In the genomic region with DNA sequence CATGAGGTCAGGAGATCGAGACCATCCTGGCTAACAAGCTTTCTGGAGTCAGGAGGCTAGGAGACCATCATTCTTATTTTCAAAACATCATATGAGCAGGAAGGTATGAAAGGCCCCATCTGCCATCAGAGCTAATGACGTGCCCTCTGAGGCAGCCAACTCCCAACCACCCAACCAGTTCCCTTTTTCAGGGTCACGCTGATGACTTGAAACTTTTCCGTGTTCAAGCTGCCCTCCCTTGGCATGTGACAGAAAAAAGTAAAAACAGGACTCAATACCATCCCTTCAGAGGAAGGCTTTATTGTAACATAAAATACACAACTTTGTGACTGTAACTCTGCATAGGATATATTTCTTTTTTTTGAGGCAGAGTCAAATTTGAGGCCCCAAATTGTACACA, we compare ENCODE assay signal across 14 cellular contexts. TPM values are rescaled to one million over a fixed set of nuclear protein-coding genes. Genes with fewer than 3 reads are reported as not detected.
DNase-seq lines count a peak whose midpoint lies in the region; TF ChIP-seq lines count a peak whose summit lies in the region.
"Had no signal": no experiment of that assay in that cellular context is flagged by ENCODE, and none has a peak within 500 bp of the region (broad histone marks: within the 10 kb centered on the region; RNA-seq: fewer than 3 reads in every experiment).

No MANE protein-coding gene starts in this region.

- H3K4me2 ChIP-seq in OCI-LY7 (ENCODE audit: low read length), result no peak overlapping the region; the same call in 1 of the 2 replicates

- peak overlapping the region; percentile 42 for H3K27ac Mint-ChIP-seq in activated naive CD4-positive, alpha-beta T cell treated with anti-CD3 and anti-CD28 coated beads, Interleukin-2, amount 10 ng/mL, durations not matched to agents 7 days and 5 days
- H3K27ac Mint-ChIP-seq in endothelial cell (ENCODE audit: unreplicated experiment) (no peak overlapping the region), type B pancreatic cell (no peak overlapping the region)

- no peaks in the 10 kb centered on the region for H3K9me2 ChIP-seq in OCI-LY7 (ENCODE audit: insufficient read depth, low read length)

- H3K4me1 ChIP-seq in OCI-LY7 (ENCODE audit: insufficient read depth, low read length, poor library complexity, severe bottlenecking) (peaks cover 9% of the 10 kb centered on the region), endocrine pancreas (ENCODE audit: control insufficient read depth, insufficient read depth, low read length) (no peaks in the 10 kb centered on the region), suprapubic skin (peaks cover 7% of the 10 kb centered on the region)

- peaks cover 12% of the 10 kb centered on the region for H3K4me1 Mint-ChIP-seq in activated naive CD4-positive, alpha-beta T cell treated with anti-CD3 and anti-CD28 coated beads, Interleukin-2, amount 10 ng/mL, durations not matched to agents 7 days and 5 days
- H3K4me1 Mint-ChIP-seq in endothelial cell (ENCODE audit: unreplicated experiment) (peaks cover 5% of the 10 kb centered on the region), type B pancreatic cell (ENCODE audit: unreplicated experiment) (peaks cover 8% of the 10 kb centered on the region)

- no peak overlapping the region for H3K4me3 Mint-ChIP-seq in activated naive CD4-positive, alpha-beta T cell treated with anti-CD3 and anti-CD28 coated beads, Interleukin-2, amount 10 ng/mL, durations not matched to agents 7 days and 5 days
- H3K4me3 Mint-ChIP-seq in endothelial cell (ENCODE audit: unreplicated experiment) (no peak overlapping the region), type B pancreatic cell (no peak overlapping the region)

- POLR2A ChIA-PET in OCI-LY7 (lab: Charles Lee), result interaction anchor here (1.3 kb wide), 1 partner anchor 12 kb away, joined by 3 read pairs; no protein-coding TSS in a partner anchor

- TF ChIP-seq CTCF in OCI-LY7 (conservative IDR thresholded peaks at IDR 0.05; ENCODE audit: low read length) (no peak), suprapubic skin (IDR thresholded peaks at IDR 0.05) (no peak), endothelial cell (IDR thresholded peaks at IDR 0.05; ENCODE audit: unreplicated experiment) (no peak), type B pancreatic cell (conservative IDR thresholded peaks at IDR 0.05) (no peak)

- H4K20me1 ChIP-seq in OCI-LY7 (ENCODE audit: insufficient read depth, low read length), result no peaks in the 10 kb centered on the region

- no peaks in the 10 kb centered on the region for H3K9me3 Mint-ChIP-seq in activated naive CD4-positive, alpha-beta T cell treated with anti-CD3 and anti-CD28 coated beads, Interleukin-2, amount 10 ng/mL, durations not matched to agents 7 days and 5 days
- H3K9me3 Mint-ChIP-seq in endothelial cell (ENCODE audit: unreplicated experiment) (no peaks in the 10 kb centered on the region), type B pancreatic cell (no peaks in the 10 kb centered on the region)

- TF ChIP-seq POLR2A in suprapubic skin (IDR thresholded peaks at IDR 0.05), result no peak

- no peak for DNase-seq in activated naive CD4-positive, alpha-beta T cell treated with anti-CD3 and anti-CD28 coated beads, Interleukin-2, amount 10 ng/mL, durations not matched to agents 7 days and 5 days
- DNase-seq in activated naive CD4-positive, alpha-beta T cell (lab: John Stamatoyannopoulos, UW), result no peak
- DNase-seq in OCI-LY7 (ENCODE audit: low spot score), result peak; percentile 42
- peak in 1 of 2 donors; percentile 64 for DNase-seq in suprapubic skin (ENCODE audit: low spot score in 2 of 2)
- DNase-seq in endothelial cell (ENCODE audit: low spot score), result no peak
- no peak for DNase-seq in inferior parietal cortex (ENCODE audit: extremely low spot score)
- no peak for DNase-seq in type B pancreatic cell (ENCODE audit: extremely low spot score, unreplicated experiment)
- DNase-seq: ACHN, cerebellar nuclear complex, NCI-H1930, ovary had no signal

- BruUV-seq in OCI-LY7 (replicated peaks; lab: Mats Ljungman, UMichigan), result no TSS peak

- H3K36me3 Mint-ChIP-seq in activated naive CD4-positive, alpha-beta T cell treated with anti-CD3 and anti-CD28 coated beads, Interleukin-2, amount 10 ng/mL, durations not matched to agents 7 days and 5 days, result peaks cover 37% of the 10 kb centered on the region
- H3K36me3 Mint-ChIP-seq in endothelial cell (ENCODE audit: low read depth, unreplicated experiment) (peaks cover 17% of the 10 kb centered on the region), type B pancreatic cell (peaks cover under 1% of the 10 kb centered on the region)

- no peaks in the 10 kb centered on the region; the same call in 1 of the 2 replicates for H3K79me2 ChIP-seq in OCI-LY7 (ENCODE audit: insufficient read depth, low read depth, low read length)

- H3K4me3 ChIP-seq in OCI-LY7 (ENCODE audit: low read depth, low read length, poor library complexity, severe bottlenecking) (no peak overlapping the region), endocrine pancreas (ENCODE audit: control insufficient read depth, insufficient read depth, low read length) (no peak overlapping the region), suprapubic skin (no peak overlapping the region)
- H3K4me3 ChIP-seq: ovary, upper lobe of left lung had no signal

- H3K36me3 ChIP-seq in OCI-LY7 (ENCODE audit: insufficient read depth, low read length), result no peaks in the 10 kb centered on the region; the same call in 1 of the 2 replicates
- no peaks in the 10 kb centered on the region for H3K36me3 ChIP-seq in endocrine pancreas (ENCODE audit: control insufficient read depth, insufficient read depth, low read length)
- H3K36me3 ChIP-seq in suprapubic skin, result peaks cover 43% of the 10 kb centered on the region
- H3K36me3 ChIP-seq: ovary had no signal

- H3K9ac ChIP-seq in endocrine pancreas (ENCODE audit: control insufficient read depth, insufficient read depth, low read length), result peak overlapping the region; percentile 4

- 75% methylated on average over 4 of the region's 4 CpGs for WGBS in suprapubic skin

- TF ChIP-seq EP300 in suprapubic skin (IDR thresholded peaks at IDR 0.05), result no peak

- intact Hi-C loops in OCI-LY7 (cut with micrococcal nuclease; ENCODE audit: unreplicated experiment), result no loop called here

- H2AFZ ChIP-seq in OCI-LY7 (ENCODE audit: low read length), result no peak overlapping the region

- H3K27me3 ChIP-seq in endocrine pancreas (ENCODE audit: control insufficient read depth, insufficient read depth, low read length) (no peaks in the 10 kb centered on the region), suprapubic skin (no peaks in the 10 kb centered on the region)
- H3K27me3 ChIP-seq: ovary, upper lobe of left lung had no signal

- H3K27ac ChIP-seq in OCI-LY7 (ENCODE audit: low read depth, low read length, poor library complexity, severe bottlenecking) (no peak overlapping the region), suprapubic skin (peak overlapping the region; percentile 3)
- H3K27ac ChIP-seq: ovary had no signal

- CTCF ChIA-PET in activated naive CD4-positive, alpha-beta T cell treated with anti-CD3 and anti-CD28 coated beads, Interleukin-2, amount 10 ng/mL, durations not matched to agents 7 days and 5 days (lab: Charles Lee), result interaction anchor here (1.2 kb wide), 1 partner anchor 23 kb away, joined by 3 read pairs; no protein-coding TSS in a partner anchor
- CTCF ChIA-PET in OCI-LY7 (lab: Charles Lee; ENCODE audit: unreplicated experiment), result no interaction called here

- H3K9me3 ChIP-seq in OCI-LY7 (ENCODE audit: low read length), result no peaks in the 10 kb centered on the region
- no peaks in the 10 kb centered on the region for H3K9me3 ChIP-seq in endocrine pancreas (ENCODE audit: control insufficient read depth, low read length)
- no peaks in the 10 kb centered on the region for H3K9me3 ChIP-seq in suprapubic skin
- H3K9me3 ChIP-seq: ovary, upper lobe of left lung had no signal

- no peaks in the 10 kb centered on the region for H3K27me3 Mint-ChIP-seq in activated naive CD4-positive, alpha-beta T cell treated with anti-CD3 and anti-CD28 coated beads, Interleukin-2, amount 10 ng/mL, durations not matched to agents 7 days and 5 days
- H3K27me3 Mint-ChIP-seq in endothelial cell (ENCODE audit: unreplicated experiment), result peaks cover 11% of the 10 kb centered on the region
- no peaks in the 10 kb centered on the region for H3K27me3 Mint-ChIP-seq in type B pancreatic cell

RNA-seq across cellular contexts. Expression of gene GHDC, which starts 4.6 kb away (rescaled TPM):
- total RNA-seq in OCI-LY7 (2014; rRNA removed; shearing (Covaris generic)), result 30.0 and 30.7 TPM in 2 replicates
- 25.0 and 33.2 TPM in 2 replicates for total RNA-seq in OCI-LY7 (2022)
- total RNA-seq in suprapubic skin, result 10 to 100 TPM; 14.6 to 22.8 (median 18.7) TPM
- total RNA-seq in endothelial cell (ENCODE audit: unreplicated experiment), result 7.2 TPM
- total RNA-seq in type B pancreatic cell (ENCODE audit: low replicate concordance), result 4.4 and 6.4 TPM in 2 replicates

RNA-seq across cellular contexts. Expression of gene HCRT, which starts 13.6 kb away (rescaled TPM):
- total RNA-seq in OCI-LY7 (2014; rRNA removed; shearing (Covaris generic)), result not detected in 2 replicates
- total RNA-seq in OCI-LY7 (2022) (not detected in 2 replicates), suprapubic skin (not detected), endothelial cell (ENCODE audit: unreplicated experiment) (not detected), type B pancreatic cell (ENCODE audit: low replicate concordance) (not detected in 2 replicates)
- total RNA-seq: esophagus mucosa, ovary, upper lobe of left lung had no signal

RNA-seq across cellular contexts. Expression of gene KCNH4, which starts 18.0 kb away (rescaled TPM):
- not detected in 2 replicates for total RNA-seq in OCI-LY7 (2014; rRNA removed; shearing (Covaris generic))
- total RNA-seq in OCI-LY7 (2022) (not detected in 2 replicates), suprapubic skin (not detected), endothelial cell (ENCODE audit: unreplicated experiment) (0.08 TPM), type B pancreatic cell (ENCODE audit: low replicate concordance) (not detected in 2 replicates)
- total RNA-seq: esophagus mucosa had no signal

RNA-seq across cellular contexts. Expression of gene RAB5C, which starts 44.1 kb away (rescaled TPM):
- 37.3 and 50.1 TPM in 2 replicates for total RNA-seq in OCI-LY7 (2014; rRNA removed; shearing (Covaris generic))
- total RNA-seq in OCI-LY7 (2022) (60.6 and 61.2 TPM in 2 replicates), suprapubic skin (100 to 1,000 TPM in 1 of 4 donors, 10 to 100 TPM in 3; 94.4 to 105 (median 96.8) TPM), endothelial cell (ENCODE audit: unreplicated experiment) (144 TPM), type B pancreatic cell (ENCODE audit: low replicate concordance) (85.6 and 107 TPM in 2 replicates)
